In the genomic region with DNA sequence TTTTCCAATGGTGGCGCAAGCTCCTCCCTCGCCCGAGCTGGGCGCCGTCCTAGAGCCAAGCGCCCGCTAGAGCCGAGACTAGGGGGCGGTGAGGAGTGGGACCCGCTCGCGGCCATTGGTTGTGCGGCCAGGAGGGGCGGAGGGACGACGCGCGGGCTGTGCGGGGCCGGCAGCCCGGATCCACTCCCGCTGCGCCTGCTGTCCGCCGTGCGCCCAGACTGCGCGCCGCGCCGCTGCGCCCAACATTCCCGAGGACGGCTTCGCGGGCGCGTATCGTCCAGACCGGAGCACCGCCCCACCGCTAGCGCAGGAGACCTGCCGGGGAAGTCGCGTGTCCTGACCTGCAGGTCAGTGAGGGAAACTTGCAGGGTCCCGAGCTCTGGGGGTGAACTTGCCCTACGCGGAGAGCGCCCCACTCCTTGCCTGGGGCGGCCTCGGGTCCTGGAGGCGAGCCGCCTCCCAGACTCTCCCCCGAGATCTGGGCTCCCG, we compare ENCODE assay signal across 9 cellular contexts. TPM values are rescaled to one million over a fixed set of nuclear protein-coding genes. Genes with fewer than 3 reads are reported as not detected.
DNase-seq lines count a peak whose midpoint lies in the region; TF ChIP-seq lines count a peak whose summit lies in the region.
"Had no signal": no experiment of that assay in that cellular context is flagged by ENCODE, and none has a peak within 500 bp of the region (broad histone marks: within the 10 kb centered on the region; RNA-seq: fewer than 3 reads in every experiment).

A gene (plus strand): TSS at position 183 of the 489 bp plus-strand sequence. CDS start 21,059 bp downstream, outside the sequence.

- no peak for TF ChIP-seq CTCF in dorsolateral prefrontal cortex (IDR thresholded peaks at IDR 0.05 in 54 of 56, conservative IDR thresholded peaks at IDR 0.05 in 2 of 56; ENCODE audit: low read depth in 1 of 56, partially characterized antibody in 56 of 56)

- H3K27ac ChIP-seq in dorsolateral prefrontal cortex, result peak within 1 kb of the TSS in 21 of 59 donors; percentile 11 to 61 (median 42)
- H3K27ac ChIP-seq in mesodermal cell (ENCODE audit: low read depth, low read length, severe bottlenecking), result no peak within 1 kb of the TSS

- peaks cover 0 to 41% (median 17%) of the 10 kb centered on the region in 45 donors for H3K27me3 ChIP-seq in dorsolateral prefrontal cortex

- 1% methylated on average over 40 to 46 of the region's 56 CpGs for WGBS in mesodermal cell (ENCODE audit: insufficient coverage in 2 of 2), 2 experiments

- peak within 1 kb of the TSS; percentile 10 to 72 (median 57) for H3K4me3 ChIP-seq in dorsolateral prefrontal cortex
- H3K4me3 ChIP-seq in mesodermal cell (ENCODE audit: extremely low read depth, insufficient read depth, low read length, poor library complexity, severe bottlenecking), result peak within 1 kb of the TSS; percentile 32

- in situ Hi-C loops in ACHN (cut with HindIII; ENCODE audit: low pct_ligation_motif_present, low pct_unique_long_range_greater_than_20kb, low sequenced_read_pairs), result no loop called here

- H3K9me3 ChIP-seq in mesodermal cell (ENCODE audit: control insufficient read depth, low read length), result no peaks in the 10 kb centered on the region

- intact Hi-C loops in dorsolateral prefrontal cortex (cut with DNase I), result no loop called here

- no peaks in the 10 kb centered on the region for H3K36me3 ChIP-seq in mesodermal cell (ENCODE audit: control insufficient read depth, insufficient read depth, low read length)

- DNase-seq in ACHN (peak; percentile 23), NCI-H1105 (lab: John Stamatoyannopoulos, UW) (peak; percentile 17), dorsolateral prefrontal cortex (peak in 6 of 10 donors; percentile 34 to 73 (median 60)), C1 segment of cervical spinal cord (lab: John Stamatoyannopoulos, UW) (no peak), LoVo (ENCODE audit: low spot score) (no peak), NOMO-1 treated with dmso at 0.1 percent for 144 hours (lab: John Stamatoyannopoulos, UW; ENCODE audit: unreplicated experiment) (no peak), epidermal melanocyte (ENCODE audit: insufficient read length, low spot score) (no peak)
- DNase-seq: activated CD4-positive, alpha-beta T cell treated with anti-CD3 and anti-CD28 coated beads, Interleukin-2, amount 50 U/mL, for 4 hours had no signal

- no peaks in the 10 kb centered on the region for H3K4me1 ChIP-seq in mesodermal cell (ENCODE audit: control insufficient read depth, insufficient read depth, low read length, poor library complexity, severe bottlenecking)

RNA-seq across cellular contexts. Expression of the gene that starts here (rescaled TPM):
- total RNA-seq in dorsolateral prefrontal cortex, result 10 to 100 TPM in 68 of 120 experiments, 1 to 10 TPM in 52; 1.3 to 26.6 (median 10.7) TPM
- polyA plus RNA-seq in mesodermal cell (2013, experiment 1 of 2), result 0.18 TPM
- polyA plus RNA-seq in mesodermal cell (2013, experiment 2 of 2), result 0.20 TPM

Comparison
In these comparisons a context has a peak if more than half of its experiments do, and no peak if none do; other contexts are left out.
1. DNase-seq: peak in ACHN (single experiment), NCI-H1105 (single experiment) and dorsolateral prefrontal cortex (6 of 10); none in C1 segment of cervical spinal cord (0 of 14), LoVo (single experiment), NOMO-1 treated with dmso at 0.1 percent for 144 hours (single experiment) and epidermal melanocyte (single experiment).